Comparison of ENCODE assay signal across 16 cellular contexts in the genomic region with DNA sequence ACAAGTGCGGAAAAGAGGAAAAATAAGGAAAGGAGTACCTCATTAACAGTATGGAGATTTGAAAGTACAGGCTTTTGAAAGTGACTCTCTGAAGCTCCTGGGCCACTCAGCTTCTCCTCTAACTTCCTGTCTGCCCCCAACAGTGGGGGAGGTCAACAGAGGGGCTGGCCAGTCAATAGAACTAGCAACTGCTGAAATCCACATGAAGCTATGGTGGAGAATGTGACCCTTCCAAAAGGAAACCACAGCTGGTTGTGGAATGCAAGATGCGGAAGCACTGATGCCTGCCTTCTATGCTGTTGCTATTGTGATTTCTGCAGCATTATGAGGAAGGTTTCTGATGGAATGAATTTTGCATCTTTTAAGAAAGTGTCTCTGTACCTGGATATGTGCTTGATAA. TPM values are rescaled to one million over a fixed set of nuclear protein-coding genes. Genes with fewer than 3 reads are reported as not detected.
DNase-seq lines count a peak whose midpoint lies in the region; TF ChIP-seq lines count a peak whose summit lies in the region.
"Had no signal": no experiment of that assay in that cellular context is flagged by ENCODE, and none has a peak within 500 bp of the region (broad histone marks: within the 10 kb centered on the region; RNA-seq: fewer than 3 reads in every experiment).

No MANE protein-coding gene starts in this region.

- no peaks in the 10 kb centered on the region for H3K36me3 Mint-ChIP-seq in activated naive CD4-positive, alpha-beta T cell treated with anti-CD3 and anti-CD28 coated beads, Interleukin-2, amount 50 U/mL, for 24 hours
- no peaks in the 10 kb centered on the region for H3K36me3 Mint-ChIP-seq in activated naive CD4-positive, alpha-beta T cell treated with anti-CD3 and anti-CD28 coated beads for 36 hours (ENCODE audit: low read depth)
- peaks cover 4% of the 10 kb centered on the region for H3K36me3 Mint-ChIP-seq in osteocyte (ENCODE audit: unreplicated experiment)

- CTCF ChIA-PET in activated naive CD4-positive, alpha-beta T cell treated with anti-CD3 and anti-CD28 coated beads for 36 hours (lab: Charles Lee): interaction anchor here (0.6 to 3.0 kb wide), 8 partner anchors 8 to 620 kb away, joined by 3 to 32 read pairs (median 6); no protein-coding TSS in a partner anchor
- CTCF ChIA-PET in mammary epithelial cell (lab: Charles Lee; ENCODE audit: low non-redundant PET): interaction anchor here (1.5 kb wide), 1 partner anchor 167 kb away, joined by 6 read pairs; no protein-coding TSS in a partner anchor

- peak overlapping the region; percentile 86 for H3K4me3 Mint-ChIP-seq in activated naive CD4-positive, alpha-beta T cell treated with anti-CD3 and anti-CD28 coated beads, Interleukin-2, amount 50 U/mL, for 24 hours
- H3K4me3 Mint-ChIP-seq in activated naive CD4-positive, alpha-beta T cell treated with anti-CD3 and anti-CD28 coated beads for 36 hours: no peak overlapping the region
- peak overlapping the region; percentile 84 for H3K4me3 Mint-ChIP-seq in osteocyte (ENCODE audit: unreplicated experiment)

- intact Hi-C loops in activated naive CD4-positive, alpha-beta T cell treated with anti-CD3 and anti-CD28 coated beads for 36 hours (cut with micrococcal nuclease): loop anchor here (5.0 to 10.0 kb wide), 6 partner anchors 57 to 348 kb away; partner anchors contain the start of genes ATP10D, CNGA1 and NIPAL1
- intact Hi-C loops in mammary epithelial cell (cut with micrococcal nuclease): no loop called here

- H2AFZ ChIP-seq in MM.1S (ENCODE audit: low read length): no peak overlapping the region
- no peak overlapping the region for H2AFZ ChIP-seq in mammary epithelial cell (ENCODE audit: low read depth, low read length)

- H3K9me3 Mint-ChIP-seq in activated naive CD4-positive, alpha-beta T cell treated with anti-CD3 and anti-CD28 coated beads, Interleukin-2, amount 50 U/mL, for 24 hours: no peaks in the 10 kb centered on the region
- no peaks in the 10 kb centered on the region for H3K9me3 Mint-ChIP-seq in activated naive CD4-positive, alpha-beta T cell treated with anti-CD3 and anti-CD28 coated beads for 36 hours
- H3K9me3 Mint-ChIP-seq in osteocyte (ENCODE audit: unreplicated experiment): peaks cover 14% of the 10 kb centered on the region

- peaks cover 29% of the 10 kb centered on the region for H3K4me1 Mint-ChIP-seq in activated naive CD4-positive, alpha-beta T cell treated with anti-CD3 and anti-CD28 coated beads, Interleukin-2, amount 50 U/mL, for 24 hours
- H3K4me1 Mint-ChIP-seq in activated naive CD4-positive, alpha-beta T cell treated with anti-CD3 and anti-CD28 coated beads for 36 hours (ENCODE audit: low read depth): peaks cover 25% of the 10 kb centered on the region
- H3K4me1 Mint-ChIP-seq in osteocyte (ENCODE audit: unreplicated experiment): peaks cover 28% of the 10 kb centered on the region

- H3K9me2 ChIP-seq in MM.1S (replicated peaks; ENCODE audit: insufficient read depth, low read length): no peaks in the 10 kb centered on the region

- peaks cover 4% of the 10 kb centered on the region for H3K27me3 Mint-ChIP-seq in activated naive CD4-positive, alpha-beta T cell treated with anti-CD3 and anti-CD28 coated beads, Interleukin-2, amount 50 U/mL, for 24 hours
- H3K27me3 Mint-ChIP-seq in activated naive CD4-positive, alpha-beta T cell treated with anti-CD3 and anti-CD28 coated beads for 36 hours (ENCODE audit: low read depth): peaks cover 5% of the 10 kb centered on the region
- H3K27me3 Mint-ChIP-seq in osteocyte (ENCODE audit: unreplicated experiment): no peaks in the 10 kb centered on the region

- DNase-seq in activated naive CD4-positive, alpha-beta T cell treated with anti-CD3 and anti-CD28 coated beads for 36 hours: no peak
- DNase-seq in MM.1S (no peak), choroid plexus epithelial cell (ENCODE audit: low read depth) (peak; percentile 79), osteocyte (ENCODE audit: extremely low spot score, unreplicated experiment) (no peak), mammary epithelial cell (no peak), HCEC 1CT (no peak), NCI-H1436 (lab: John Stamatoyannopoulos, UW) (no peak)
- DNase-seq: adrenal gland, NCI-H2107, nucleus accumbens, SHP77 treated with DMSO at 0.1 percent for 48 hours, tibial artery had no signal

- in situ Hi-C loops in mammary epithelial cell (cut with MboI; ENCODE audit: low sequenced_read_pairs in 2 of 2): loop anchor here (10.0 kb wide), 2 partner anchors 131 to 151 kb away; no protein-coding TSS in a partner anchor

- peaks cover 8% of the 10 kb centered on the region for H3K4me1 ChIP-seq in MM.1S (ENCODE audit: low read length)
- peaks cover 19% of the 10 kb centered on the region for H3K4me1 ChIP-seq in mammary epithelial cell (ENCODE audit: insufficient read depth, low read length)

- no peaks in the 10 kb centered on the region for H3F3A ChIP-seq in MM.1S (ENCODE audit: insufficient read depth, low read length)

- dilution Hi-C loops in mammary epithelial cell (cut with HindIII; ENCODE audit: low sequenced_read_pairs): no loop called here

- H4K20me1 ChIP-seq in MM.1S (ENCODE audit: insufficient read depth, low read length) (no peaks in the 10 kb centered on the region), mammary epithelial cell (ENCODE audit: insufficient read depth, low read length) (no peaks in the 10 kb centered on the region)

- H3K9me3 ChIP-seq in MM.1S (replicated peaks; ENCODE audit: insufficient read depth, low read length): no peaks in the 10 kb centered on the region
- peaks cover 4% of the 10 kb centered on the region for H3K9me3 ChIP-seq in mammary epithelial cell (replicated peaks; ENCODE audit: insufficient read depth, low read length)
- H3K9me3 ChIP-seq: adrenal gland, tibial artery had no signal

- H3K79me2 ChIP-seq in MM.1S (ENCODE audit: low read length) (no peaks in the 10 kb centered on the region), mammary epithelial cell (ENCODE audit: insufficient read depth, low read length) (no peaks in the 10 kb centered on the region)

- BruUV-seq in mammary epithelial cell (replicated peaks; lab: Mats Ljungman, UMichigan): no TSS peak

- H3K36me3 ChIP-seq in MM.1S (replicated peaks; ENCODE audit: insufficient read depth, low read length): no peaks in the 10 kb centered on the region
- no peaks in the 10 kb centered on the region for H3K36me3 ChIP-seq in mammary epithelial cell (ENCODE audit: insufficient read depth, low read length)
- H3K36me3 ChIP-seq: adrenal gland, tibial artery had no signal

- no peak overlapping the region for H3K4me3 ChIP-seq in MM.1S (ENCODE audit: low read length)
- H3K4me3 ChIP-seq in choroid plexus epithelial cell (ENCODE audit: low read depth, low read length): peak overlapping the region; percentile 9
- H3K4me3 ChIP-seq in mammary epithelial cell (replicated peaks in 1 of 3; ENCODE audit: insufficient read depth in 1 of 3, low read depth in 2 of 3, low read length in 3 of 3): no peak overlapping the region

- 0 out of 2 replicates have a peak, but pooled peaks cover 5% of the 10 kb centered on the region for H3K27me3 ChIP-seq in MM.1S (replicated peaks; ENCODE audit: insufficient read depth, low read length)
- H3K27me3 ChIP-seq in mammary epithelial cell (ENCODE audit: insufficient read depth, low read length): no peaks in the 10 kb centered on the region
- H3K27me3 ChIP-seq: adrenal gland, tibial artery had no signal

- H3K4me2 ChIP-seq in MM.1S (ENCODE audit: low read depth, low read length): peak overlapping the region; percentile 93; the same call in 1 of the 2 replicates
- no peak overlapping the region for H3K4me2 ChIP-seq in mammary epithelial cell (ENCODE audit: insufficient read depth, low read depth, low read length)

- H3K9ac ChIP-seq in MM.1S (ENCODE audit: low read length) (no peak overlapping the region), mammary epithelial cell (ENCODE audit: insufficient read depth, low read length) (no peak overlapping the region)
- H3K9ac ChIP-seq: KMS-11 had no signal

- TF ChIP-seq CTCF in MM.1S (IDR thresholded peaks at IDR 0.05; ENCODE audit: low read length) (no peak), choroid plexus epithelial cell (conservative IDR thresholded peaks at IDR 0.05; ENCODE audit: low read depth, low read length) (no peak), osteocyte (IDR thresholded peaks at IDR 0.05) (no peak), mammary epithelial cell (conservative IDR thresholded peaks at IDR 0.05 in 1 of 2, IDR thresholded peaks at IDR 0.05 in 1 of 2; ENCODE audit: extremely low read depth in 1 of 2, insufficient read depth in 1 of 2, low read depth in 1 of 2, low read length in 2 of 2) (no peak)

- no peak overlapping the region for H3K27ac Mint-ChIP-seq in activated naive CD4-positive, alpha-beta T cell treated with anti-CD3 and anti-CD28 coated beads, Interleukin-2, amount 50 U/mL, for 24 hours
- H3K27ac Mint-ChIP-seq in activated naive CD4-positive, alpha-beta T cell treated with anti-CD3 and anti-CD28 coated beads for 36 hours: no peak overlapping the region
- no peak overlapping the region for H3K27ac Mint-ChIP-seq in osteocyte (ENCODE audit: unreplicated experiment)

- 71% methylated on average over 2 of the region's 2 CpGs for WGBS in mammary epithelial cell (ENCODE audit: low coverage, missing lambda C conversion rate)

- H3K27ac ChIP-seq in MM.1S (ENCODE audit: low read length) (no peak overlapping the region), mammary epithelial cell (ENCODE audit: insufficient read depth, low read depth, low read length) (no peak overlapping the region)
- H3K27ac ChIP-seq: adrenal gland, KMS-11, tibial artery, VCaP had no signal

RNA-seq across cellular contexts. Expression of gene CORIN, which starts 2.4 kb away (rescaled TPM):
- total RNA-seq in activated naive CD4-positive, alpha-beta T cell treated with anti-CD3 and anti-CD28 coated beads for 36 hours: under 1 TPM in 1 of 2 experiments, not detected in 1; 0.07 TPM
- total RNA-seq in osteocyte (1.6 and 2.6 TPM in 2 replicates), mammary epithelial cell (under 1 TPM; 0.19 to 0.33 TPM)
- polyA plus RNA-seq in mammary epithelial cell: 0.05 TPM
- polyA minus RNA-seq in mammary epithelial cell: not detected
- total RNA-seq: kidney epithelial cell had no signal
